1 cellular context compared by ENCODE assay signal in genomic region chr11:68309621-68310185, GRCh38.
TF ChIP-seq lines count a peak whose summit lies in the region.

No MANE protein-coding gene starts in this region.

TF ChIP-seq in HepG2, 621 proteins besides CTCF, POLR2A, EP300 and RAD21 (continues in another document):
- TF ChIP-seq ZC3H13 (CRISPR knock-in tag; IDR thresholded peaks at IDR 0.05) (no peak), ZNF777 (CRISPR knock-in tag; IDR thresholded peaks at IDR 0.05) (no peak), ZNF562 (CRISPR knock-in tag; IDR thresholded peaks at IDR 0.05; ENCODE audit: borderline replicate concordance) (no peak), AKAP8 (CRISPR knock-in tag; IDR thresholded peaks at IDR 0.05) (no peak), IRF9 (CRISPR knock-in tag; IDR thresholded peaks at IDR 0.05; ENCODE audit: borderline replicate concordance) (no peak), ZNF703 (CRISPR knock-in tag; IDR thresholded peaks at IDR 0.05; ENCODE audit: borderline replicate concordance) (no peak), CEBPB (IDR thresholded peaks at IDR 0.05; ENCODE audit: borderline replicate concordance, low read depth, low read length) (no peak), MAFG (CRISPR knock-in tag; IDR thresholded peaks at IDR 0.05) (no peak), GATAD2A (CRISPR knock-in tag; IDR thresholded peaks at IDR 0.05) (peak; percentile 52), ZNF704 (CRISPR knock-in tag; IDR thresholded peaks at IDR 0.05; ENCODE audit: borderline replicate concordance) (no peak), ZNF180 (CRISPR knock-in tag; IDR thresholded peaks at IDR 0.05; ENCODE audit: borderline replicate concordance, low read depth) (no peak), ZMYM3 (CRISPR knock-in tag; IDR thresholded peaks at IDR 0.05) (no peak), HIC2 (CRISPR knock-in tag; IDR thresholded peaks at IDR 0.05; ENCODE audit: low read depth) (0 out of 2 replicates have a peak, but pooled peaks have one; percentile 17), ZFP91 (CRISPR knock-in tag; IDR thresholded peaks at IDR 0.05; ENCODE audit: borderline replicate concordance) (no peak), ZNF10 (CRISPR knock-in tag; IDR thresholded peaks at IDR 0.05; ENCODE audit: borderline replicate concordance, low read depth) (no peak), STAT5B (CRISPR knock-in tag; IDR thresholded peaks at IDR 0.05) (no peak), SETDB1 (CRISPR knock-in tag; IDR thresholded peaks at IDR 0.05; ENCODE audit: borderline replicate concordance) (no peak), ZKSCAN1 (IDR thresholded peaks at IDR 0.05; ENCODE audit: low read length) (peak; percentile 95), CBX2 (IDR thresholded peaks at IDR 0.05; ENCODE audit: low read depth, low read length) (no peak), CBX2 (CRISPR knock-in tag; IDR thresholded peaks at IDR 0.05; ENCODE audit: low read depth) (no peak), MEIS2 (CRISPR knock-in tag; IDR thresholded peaks at IDR 0.05) (peak; percentile 58; the same call in 1 of the 2 replicates), ZBTB37 (CRISPR knock-in tag; IDR thresholded peaks at IDR 0.05) (no peak), ZNF496 (CRISPR knock-in tag; IDR thresholded peaks at IDR 0.05; ENCODE audit: insufficient replicate concordance) (no peak), FOXK2 (IDR thresholded peaks at IDR 0.05) (peak; percentile 54; the same call in 1 of the 2 replicates), FOXC1 (CRISPR knock-in tag; IDR thresholded peaks at IDR 0.05; ENCODE audit: borderline replicate concordance) (no peak), FOXO4 (CRISPR knock-in tag; conservative IDR thresholded peaks at IDR 0.05) (no peak), PCBP1 (IDR thresholded peaks at IDR 0.05; ENCODE audit: borderline replicate concordance, low read depth, low read length) (no peak), ZFP36L1 (CRISPR knock-in tag; IDR thresholded peaks at IDR 0.05) (no peak), KMT2A (CRISPR knock-in tag; IDR thresholded peaks at IDR 0.05) (no peak), SOX6 (IDR thresholded peaks at IDR 0.05) (no peak), SOX6 (CRISPR knock-in tag; IDR thresholded peaks at IDR 0.05) (peak; percentile 89), ZNF343 (CRISPR knock-in tag; IDR thresholded peaks at IDR 0.05) (no peak), ATF7-NPFF (CRISPR knock-in tag; IDR thresholded peaks at IDR 0.05; ENCODE audit: low read depth) (no peak), CSRNP2 (CRISPR knock-in tag; conservative IDR thresholded peaks at IDR 0.05; ENCODE audit: low read depth) (no peak), KLF6 (CRISPR knock-in tag; IDR thresholded peaks at IDR 0.05) (no peak), DNMT1 (CRISPR knock-in tag; IDR thresholded peaks at IDR 0.05) (no peak), ZNF629 (CRISPR knock-in tag; conservative IDR thresholded peaks at IDR 0.05) (no peak), PHF5A (CRISPR knock-in tag; IDR thresholded peaks at IDR 0.05; ENCODE audit: low read depth, unreplicated experiment) (no peak), ZNF446 (CRISPR knock-in tag; IDR thresholded peaks at IDR 0.05) (no peak), NFKB2 (CRISPR knock-in tag; IDR thresholded peaks at IDR 0.05; ENCODE audit: borderline replicate concordance) (no peak), ZBTB38 (CRISPR knock-in tag; IDR thresholded peaks at IDR 0.05) (no peak), ZSCAN25 (CRISPR knock-in tag; IDR thresholded peaks at IDR 0.05) (no peak), ETS1 (CRISPR knock-in tag; IDR thresholded peaks at IDR 0.05) (no peak), YEATS4 (CRISPR knock-in tag; IDR thresholded peaks at IDR 0.05; ENCODE audit: borderline replicate concordance) (no peak), NKX3-1 (CRISPR knock-in tag; IDR thresholded peaks at IDR 0.05) (no peak), ASH2L (IDR thresholded peaks at IDR 0.05; ENCODE audit: insufficient read length, low read depth, low read length) (peak; percentile 86)
- TF ChIP-seq, protein P1, sequence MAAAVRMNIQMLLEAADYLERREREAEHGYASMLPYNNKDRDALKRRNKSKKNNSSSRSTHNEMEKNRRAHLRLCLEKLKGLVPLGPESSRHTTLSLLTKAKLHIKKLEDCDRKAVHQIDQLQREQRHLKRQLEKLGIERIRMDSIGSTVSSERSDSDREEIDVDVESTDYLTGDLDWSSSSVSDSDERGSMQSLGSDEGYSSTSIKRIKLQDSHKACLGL (CRISPR knock-in tag; IDR thresholded peaks at IDR 0.05), result no peak
- TF ChIP-seq, protein P2, sequence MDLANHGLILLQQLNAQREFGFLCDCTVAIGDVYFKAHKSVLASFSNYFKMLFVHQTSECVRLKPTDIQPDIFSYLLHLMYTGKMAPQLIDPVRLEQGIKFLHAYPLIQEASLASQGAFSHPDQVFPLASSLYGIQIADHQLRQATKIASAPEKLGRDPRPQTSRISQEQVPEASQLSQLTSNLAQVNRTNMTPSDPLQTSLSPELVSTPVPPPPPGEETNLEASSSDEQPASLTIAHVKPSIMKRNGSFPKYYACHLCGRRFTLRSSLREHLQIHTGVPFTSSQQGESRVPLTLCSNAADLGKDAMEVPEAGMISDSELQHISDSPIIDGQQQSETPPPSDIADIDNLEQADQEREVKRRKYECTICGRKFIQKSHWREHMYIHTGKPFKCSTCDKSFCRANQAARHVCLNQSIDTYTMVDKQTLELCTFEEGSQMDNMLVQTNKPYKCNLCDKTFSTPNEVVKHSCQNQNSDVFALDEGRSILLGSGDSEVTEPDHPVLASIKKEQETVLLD (CRISPR knock-in tag; IDR thresholded peaks at IDR 0.05; ENCODE audit: low read depth), result no peak
- TF ChIP-seq, protein P3, sequence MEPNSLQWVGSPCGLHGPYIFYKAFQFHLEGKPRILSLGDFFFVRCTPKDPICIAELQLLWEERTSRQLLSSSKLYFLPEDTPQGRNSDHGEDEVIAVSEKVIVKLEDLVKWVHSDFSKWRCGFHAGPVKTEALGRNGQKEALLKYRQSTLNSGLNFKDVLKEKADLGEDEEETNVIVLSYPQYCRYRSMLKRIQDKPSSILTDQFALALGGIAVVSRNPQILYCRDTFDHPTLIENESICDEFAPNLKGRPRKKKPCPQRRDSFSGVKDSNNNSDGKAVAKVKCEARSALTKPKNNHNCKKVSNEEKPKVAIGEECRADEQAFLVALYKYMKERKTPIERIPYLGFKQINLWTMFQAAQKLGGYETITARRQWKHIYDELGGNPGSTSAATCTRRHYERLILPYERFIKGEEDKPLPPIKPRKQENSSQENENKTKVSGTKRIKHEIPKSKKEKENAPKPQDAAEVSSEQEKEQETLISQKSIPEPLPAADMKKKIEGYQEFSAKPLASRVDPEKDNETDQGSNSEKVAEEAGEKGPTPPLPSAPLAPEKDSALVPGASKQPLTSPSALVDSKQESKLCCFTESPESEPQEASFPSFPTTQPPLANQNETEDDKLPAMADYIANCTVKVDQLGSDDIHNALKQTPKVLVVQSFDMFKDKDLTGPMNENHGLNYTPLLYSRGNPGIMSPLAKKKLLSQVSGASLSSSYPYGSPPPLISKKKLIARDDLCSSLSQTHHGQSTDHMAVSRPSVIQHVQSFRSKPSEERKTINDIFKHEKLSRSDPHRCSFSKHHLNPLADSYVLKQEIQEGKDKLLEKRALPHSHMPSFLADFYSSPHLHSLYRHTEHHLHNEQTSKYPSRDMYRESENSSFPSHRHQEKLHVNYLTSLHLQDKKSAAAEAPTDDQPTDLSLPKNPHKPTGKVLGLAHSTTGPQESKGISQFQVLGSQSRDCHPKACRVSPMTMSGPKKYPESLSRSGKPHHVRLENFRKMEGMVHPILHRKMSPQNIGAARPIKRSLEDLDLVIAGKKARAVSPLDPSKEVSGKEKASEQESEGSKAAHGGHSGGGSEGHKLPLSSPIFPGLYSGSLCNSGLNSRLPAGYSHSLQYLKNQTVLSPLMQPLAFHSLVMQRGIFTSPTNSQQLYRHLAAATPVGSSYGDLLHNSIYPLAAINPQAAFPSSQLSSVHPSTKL (CRISPR knock-in tag; IDR thresholded peaks at IDR 0.05), result peak; percentile 33; the same call in 1 of the 2 replicates
- TF ChIP-seq, protein P4, sequence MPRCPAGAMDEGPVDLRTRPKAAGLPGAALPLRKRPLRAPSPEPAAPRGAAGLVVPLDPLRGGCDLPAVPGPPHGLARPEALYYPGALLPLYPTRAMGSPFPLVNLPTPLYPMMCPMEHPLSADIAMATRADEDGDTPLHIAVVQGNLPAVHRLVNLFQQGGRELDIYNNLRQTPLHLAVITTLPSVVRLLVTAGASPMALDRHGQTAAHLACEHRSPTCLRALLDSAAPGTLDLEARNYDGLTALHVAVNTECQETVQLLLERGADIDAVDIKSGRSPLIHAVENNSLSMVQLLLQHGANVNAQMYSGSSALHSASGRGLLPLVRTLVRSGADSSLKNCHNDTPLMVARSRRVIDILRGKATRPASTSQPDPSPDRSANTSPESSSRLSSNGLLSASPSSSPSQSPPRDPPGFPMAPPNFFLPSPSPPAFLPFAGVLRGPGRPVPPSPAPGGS (CRISPR knock-in tag; IDR thresholded peaks at IDR 0.05), result no peak
